14 cellular contexts compared by ENCODE assay signal in genomic region chr15:44315164-44315563, GRCh38.
"Had no signal": no experiment of that assay in that cellular context is flagged by ENCODE, and none has a peak within 500 bp of the region (broad histone marks: within the 10 kb centered on the region; RNA-seq: fewer than 3 reads in every experiment).

No MANE protein-coding gene starts in this region.

- H3K36me3 ChIP-seq: right atrium auricular region had no signal

- DNase-seq: activated effector memory CD4-positive, alpha-beta T cell treated with Interleukin-2 at 50 U/mL for 16 hours; activated naive CD8-positive, alpha-beta T cell treated with anti-CD3 and anti-CD28 coated beads, Interleukin-2, amount 10 ng/mL, durations not matched to agents 7 days and 5 days; foreskin melanocyte; heart right ventricle; left ventricle myocardium superior; mesendoderm; stimulated activated naive CD4-positive, alpha-beta T cell; substantia nigra; trophoblast cell had no signal

- H3K4me1 ChIP-seq: parathyroid adenoma, right atrium auricular region had no signal

- H3K27me3 ChIP-seq: heart right ventricle, right atrium auricular region had no signal

- ATAC-seq: activated CD4-positive, CD25-positive, alpha-beta regulatory T cell treated with anti-CD3 and anti-CD28 coated beads, Interleukin-2, amount 50 U/mL, for 24 hours; heart right ventricle; left ventricle myocardium superior had no signal

- FAIRE-seq: astrocyte, keratinocyte had no signal

- H3K4me3 ChIP-seq: heart right ventricle, right atrium auricular region had no signal

- H3K27ac ChIP-seq: heart right ventricle, parathyroid adenoma, right atrium auricular region had no signal

- H3K9me3 ChIP-seq: heart right ventricle, right atrium auricular region had no signal
